Comparison of ENCODE assay signal across 8 cellular contexts in the genomic region with DNA sequence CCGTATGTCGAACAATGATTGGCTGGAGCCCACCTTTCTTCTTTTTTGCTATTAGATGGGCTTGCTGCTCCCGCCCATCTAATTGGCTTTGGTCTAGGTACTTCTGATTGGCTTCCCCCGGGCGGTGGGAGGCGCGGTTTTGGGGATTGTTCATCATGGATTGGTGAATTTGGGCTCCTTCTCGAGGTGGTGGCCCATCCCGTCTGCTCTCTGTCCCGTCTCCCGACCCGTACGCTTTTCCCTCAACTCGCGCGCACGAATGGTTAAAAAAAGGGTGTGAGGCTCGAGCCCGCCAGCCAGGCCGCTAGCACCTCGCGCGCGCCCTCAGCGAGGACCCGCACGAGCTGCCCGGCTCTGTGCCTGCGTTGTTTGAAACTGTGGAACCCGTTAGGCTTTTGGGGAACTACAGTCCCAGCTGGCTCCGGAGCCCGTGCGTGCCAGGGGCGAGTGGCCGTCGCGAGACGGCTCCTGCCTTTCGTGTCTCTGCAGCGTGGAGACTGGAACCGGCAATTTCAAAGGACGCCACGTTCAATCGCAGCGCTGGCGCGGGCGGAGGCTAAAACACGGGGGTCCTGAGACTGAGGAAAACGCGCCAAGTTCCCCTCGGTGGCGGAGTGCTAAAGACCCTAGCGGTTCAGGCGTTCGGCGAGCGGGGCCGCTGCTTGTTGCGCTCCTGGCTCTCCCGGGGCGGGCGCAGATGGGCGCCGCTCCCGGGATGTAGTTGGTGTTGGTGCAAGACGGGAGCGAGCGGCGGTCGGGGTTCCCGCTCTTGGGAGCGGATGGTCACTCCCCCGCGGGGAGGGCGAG. TPM values are rescaled to one million over a fixed set of nuclear protein-coding genes. Genes with fewer than 3 reads are reported as not detected.
A peak's percentile ranks its signal among the peaks of the same experiment; 100 is the strongest.
DNase-seq lines count a peak whose midpoint lies in the region; ATAC-seq, FAIRE-seq and TF ChIP-seq lines count a peak whose summit lies in the region.

A gene with protein sequence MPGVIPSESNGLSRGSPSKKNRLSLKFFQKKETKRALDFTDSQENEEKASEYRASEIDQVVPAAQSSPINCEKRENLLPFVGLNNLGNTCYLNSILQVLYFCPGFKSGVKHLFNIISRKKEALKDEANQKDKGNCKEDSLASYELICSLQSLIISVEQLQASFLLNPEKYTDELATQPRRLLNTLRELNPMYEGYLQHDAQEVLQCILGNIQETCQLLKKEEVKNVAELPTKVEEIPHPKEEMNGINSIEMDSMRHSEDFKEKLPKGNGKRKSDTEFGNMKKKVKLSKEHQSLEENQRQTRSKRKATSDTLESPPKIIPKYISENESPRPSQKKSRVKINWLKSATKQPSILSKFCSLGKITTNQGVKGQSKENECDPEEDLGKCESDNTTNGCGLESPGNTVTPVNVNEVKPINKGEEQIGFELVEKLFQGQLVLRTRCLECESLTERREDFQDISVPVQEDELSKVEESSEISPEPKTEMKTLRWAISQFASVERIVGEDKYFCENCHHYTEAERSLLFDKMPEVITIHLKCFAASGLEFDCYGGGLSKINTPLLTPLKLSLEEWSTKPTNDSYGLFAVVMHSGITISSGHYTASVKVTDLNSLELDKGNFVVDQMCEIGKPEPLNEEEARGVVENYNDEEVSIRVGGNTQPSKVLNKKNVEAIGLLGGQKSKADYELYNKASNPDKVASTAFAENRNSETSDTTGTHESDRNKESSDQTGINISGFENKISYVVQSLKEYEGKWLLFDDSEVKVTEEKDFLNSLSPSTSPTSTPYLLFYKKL (plus strand): TSS at position 584 of the 807 bp plus-strand sequence. CDS start 2,819 bp downstream, outside the sequence.

- H3K27ac ChIP-seq in KOPT-K1 (ENCODE audit: low read depth, low read length, poor library complexity, severe bottlenecking) (peak within 1 kb of the TSS; percentile 97), esophagus muscularis mucosa (replicated peaks in 1 of 4) (peak within 1 kb of the TSS; percentile 92 to 99 (median 98))

- WGBS in esophagus muscularis mucosa, result 0% methylated on average over 5 of the region's 76 CpGs

- TF ChIP-seq CTCF in esophagus muscularis mucosa (IDR thresholded peaks at IDR 0.05), result no peak

- no peak for TF ChIP-seq EP300 in esophagus muscularis mucosa (IDR thresholded peaks at IDR 0.05)

- intact Hi-C loops in esophagus muscularis mucosa (cut with DNase I), result loop anchor here (5.0 to 10.0 kb wide), 3 partner anchors 248 to 712 kb away; partner anchors contain the start of genes ATG4C, DOCK7 and TM2D1

- H3K36me3 ChIP-seq in KOPT-K1 (ENCODE audit: insufficient read depth, low read length), result peaks cover 20% of the 10 kb centered on the region
- H3K36me3 ChIP-seq in esophagus muscularis mucosa, result peaks cover 0 to 14% (median 1%) of the 10 kb centered on the region in 4 donors

- H3K4me1 Mint-ChIP-seq in activated T-cell treated with anti-CD3 and anti-CD28 coated beads, Interleukin-2, amount 50 U/mL, for 72 hours (ENCODE audit: low read depth), result peaks cover 46% of the 10 kb centered on the region

- peak within 1 kb of the TSS; percentile 98 for H3K27ac Mint-ChIP-seq in activated T-cell treated with anti-CD3 and anti-CD28 coated beads, Interleukin-2, amount 50 U/mL, for 72 hours

- DNase-seq in DMS53 treated with DMSO at 0.1 percent for 48 hours (lab: John Stamatoyannopoulos, UW; ENCODE audit: unreplicated experiment) (peak; percentile 100), RCC 7860 (ENCODE audit: low spot score) (peak; percentile 100), esophagus muscularis mucosa (ENCODE audit: extremely low spot score) (peak; percentile 99), myocyte (ENCODE audit: low read depth) (peak; percentile 100)
- peak; percentile 97 to 99 for DNase-seq in activated T-cell treated with anti-CD3 and anti-CD28 coated beads, Interleukin-2, amount 50 U/mL, for 72 hours
- DNase-seq in stimulated activated CD8-positive, alpha-beta memory T cell treated with anti-CD3 and anti-CD28 coated beads, Interleukin-7, amount 100 ng/mL, for 48 hours (ENCODE audit: extremely low read depth in 1 of 2, low read depth in 1 of 2), result peak; percentile 86 to 98

- no peaks in the 10 kb centered on the region for H3K27me3 Mint-ChIP-seq in activated T-cell treated with anti-CD3 and anti-CD28 coated beads, Interleukin-2, amount 50 U/mL, for 72 hours (ENCODE audit: low read depth)

- H3K9me3 ChIP-seq in KOPT-K1 (ENCODE audit: insufficient read depth, low read length, poor library complexity, severe bottlenecking) (no peaks in the 10 kb centered on the region), esophagus muscularis mucosa (no peaks in the 10 kb centered on the region)

- peaks cover 2 to 3% of the 10 kb centered on the region in 2 donors for H3K9me3 Mint-ChIP-seq in activated T-cell treated with anti-CD3 and anti-CD28 coated beads, Interleukin-2, amount 50 U/mL, for 72 hours

- peaks cover 18 to 47% (median 42%) of the 10 kb centered on the region in 4 donors for H3K4me1 ChIP-seq in esophagus muscularis mucosa

- TF ChIP-seq POLR2A in esophagus muscularis mucosa (IDR thresholded peaks at IDR 0.05; ENCODE audit: low read depth), result no peak

- peak; percentile 95 for FAIRE-seq in RCC 7860 (lab: Jason Lieb, UNC)

- peak; percentile 76 for ATAC-seq in GM21786 (IDR thresholded peaks at IDR 0.05; ENCODE audit: unreplicated experiment)
- ATAC-seq in activated T-cell treated with anti-CD3 and anti-CD28 coated beads, Interleukin-2, amount 50 U/mL, for 72 hours (replicated peaks in 1 of 2), result peak; percentile 88 to 89

- H3K4me3 Mint-ChIP-seq in activated T-cell treated with anti-CD3 and anti-CD28 coated beads, Interleukin-2, amount 50 U/mL, for 72 hours, result peak within 1 kb of the TSS; percentile 93

- no peaks in the 10 kb centered on the region for H3K27me3 ChIP-seq in esophagus muscularis mucosa

- H3K36me3 Mint-ChIP-seq in activated T-cell treated with anti-CD3 and anti-CD28 coated beads, Interleukin-2, amount 50 U/mL, for 72 hours (ENCODE audit: insufficient read depth in 2 of 2), result peaks cover 9 to 28% of the 10 kb centered on the region in 2 donors

- peak within 1 kb of the TSS; percentile 79 to 97 (median 88) for H3K4me3 ChIP-seq in esophagus muscularis mucosa

RNA-seq across cellular contexts. Expression of the gene that starts here (rescaled TPM):
- total RNA-seq in activated T-cell treated with anti-CD3 and anti-CD28 coated beads, Interleukin-2, amount 50 U/mL, for 72 hours, result 10 to 100 TPM; 74.8 to 84.3 TPM
- total RNA-seq in esophagus muscularis mucosa (10 to 100 TPM; 21.0 to 32.4 (median 27.6) TPM), myocyte (17.4 and 22.6 TPM in 2 replicates)
- polyA plus RNA-seq in myocyte (2012), result 5.0 TPM

Comparison
In these comparisons a context has a peak if more than half of its experiments do, and no peak if none do; other contexts are left out.
1. Peak in every context shown above with its lines: DNase-seq, ATAC-seq, H3K4me3 ChIP-seq and H3K27ac ChIP-seq.